In the genomic region with DNA sequence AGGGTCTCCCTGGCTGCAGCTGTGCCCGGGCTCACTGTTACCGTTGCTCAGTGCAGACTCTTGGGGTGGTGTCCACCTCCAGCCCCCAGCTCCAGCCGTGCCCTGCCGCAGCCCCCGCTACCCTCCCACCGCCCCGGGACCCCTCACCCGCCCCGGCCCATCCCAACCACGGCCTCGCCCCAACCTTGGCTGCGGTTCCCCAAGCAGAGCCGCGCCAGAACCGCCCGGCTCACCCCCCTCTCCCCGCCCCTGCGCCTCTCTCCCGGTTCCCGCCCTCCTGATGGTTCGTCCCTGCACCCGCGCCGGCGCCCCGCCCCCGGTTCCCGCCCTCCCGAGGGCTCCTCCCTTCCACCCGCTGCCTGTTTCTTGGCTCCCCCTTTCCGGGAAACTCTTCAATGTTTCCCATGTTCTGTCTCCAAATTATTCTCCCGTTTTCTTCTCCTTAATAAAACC, we compare ENCODE assay signal across 8 cellular contexts. TPM values are rescaled to one million over a fixed set of nuclear protein-coding genes. Genes with fewer than 3 reads are reported as not detected.
DNase-seq lines count a peak whose midpoint lies in the region; ATAC-seq, FAIRE-seq and TF ChIP-seq lines count a peak whose summit lies in the region.

No MANE protein-coding gene starts in this region.

- peaks cover 7% of the 10 kb centered on the region; the same call in 1 of the 2 replicates for H3K4me1 ChIP-seq in IMR-90 (ENCODE audit: control insufficient read depth, insufficient read depth, low read length)
- H3K4me1 ChIP-seq in SJCRH30: peaks cover 10% of the 10 kb centered on the region
- H3K4me1 ChIP-seq in adipocyte (ENCODE audit: control insufficient read depth, insufficient read depth, low read length): peaks cover 18% of the 10 kb centered on the region

- H2BK5ac ChIP-seq in IMR-90 (ENCODE audit: low read depth, low read length, poor library complexity, severe bottlenecking): peak overlapping the region; percentile 2

- H3K9me3 ChIP-seq in IMR-90 (ENCODE audit: control insufficient read depth, insufficient read depth, low read length) (no peaks in the 10 kb centered on the region), SJCRH30 (replicated peaks) (no peaks in the 10 kb centered on the region), adipocyte (ENCODE audit: control insufficient read depth, low read length) (no peaks in the 10 kb centered on the region)

- CTCF ChIA-PET in IMR-90 (lab: Yijun Ruan, JAX): no interaction called here

- TF ChIP-seq RAD21 in IMR-90 (IDR thresholded peaks at IDR 0.05; ENCODE audit: low read length): no peak

- H3K23ac ChIP-seq in IMR-90 (ENCODE audit: low read depth, low read length): peak overlapping the region; percentile 41

- H3K4me3 ChIP-seq in IMR-90 (ENCODE audit: insufficient read depth, low read depth, low read length) (peak overlapping the region; percentile 25), SJCRH30 (peak overlapping the region; percentile 54), adipocyte (ENCODE audit: low read length) (peak overlapping the region; percentile 75)

- H3K9ac ChIP-seq in IMR-90 (ENCODE audit: low read depth, low read length): peak overlapping the region; percentile 18; the same call in 1 of the 2 replicates
- H3K9ac ChIP-seq in adipocyte (ENCODE audit: low read length): peak overlapping the region; percentile 77

- H4K8ac ChIP-seq in IMR-90 (ENCODE audit: low read depth in 2 of 2, low read length in 2 of 2): peak overlapping the region; percentile 68 to 88; a peak in 3 of 4 replicates

- in situ Hi-C loops in IMR-90 (cut with MboI; ENCODE audit: low sequenced_read_pairs): no loop called here

- H2BK120ac ChIP-seq in IMR-90 (ENCODE audit: low read depth, low read length): peak overlapping the region; percentile 37; the same call in 1 of the 2 replicates

- H4K5ac ChIP-seq in IMR-90 (ENCODE audit: low read depth, low read length): peak overlapping the region; percentile 67

- ATAC-seq in IMR-90 (ENCODE audit: low read depth): peak; percentile 80
- peak; percentile 81 to 89 for ATAC-seq in left cardiac atrium
- no peak for ATAC-seq in HG02970 (IDR thresholded peaks at IDR 0.05; ENCODE audit: low FRiP score, unreplicated experiment)

- H2BK15ac ChIP-seq in IMR-90 (ENCODE audit: low read depth, low read length): no peak overlapping the region

- no peak overlapping the region for H3K56ac ChIP-seq in IMR-90 (ENCODE audit: extremely low read depth, insufficient read depth, low read length)

- FAIRE-seq in urothelium cell line (lab: Jason Lieb, UNC): no peak

- H3K4ac ChIP-seq in IMR-90 (ENCODE audit: low read depth, low read length): peak overlapping the region; percentile 33

- peak overlapping the region; percentile 82 for H3K4me2 ChIP-seq in IMR-90 (ENCODE audit: low read depth, low read length)

- dilution Hi-C loops in IMR-90 (cut with HindIII; ENCODE audit: low sequenced_read_pairs, unreplicated experiment): no loop called here

- DNase-seq in GM10266 (ENCODE audit: extremely low spot score) (peak; percentile 79), IMR-90 (peak; percentile 46), SJCRH30 (peak; percentile 81), adipocyte (ENCODE audit: low read depth) (peak; percentile 87), left cardiac atrium (peak; percentile 90), pons (ENCODE audit: low spot score) (peak; percentile 48), urothelium cell line (ENCODE audit: low spot score) (peak; percentile 84)

- no peak for TF ChIP-seq CTCF in GM10266 (IDR thresholded peaks at IDR 0.05; ENCODE audit: control insufficient read depth, insufficient read depth, low read depth, missing control alignments)
- no peak for TF ChIP-seq CTCF in IMR-90 (conservative IDR thresholded peaks at IDR 0.05; ENCODE audit: low read depth, low read length)

- H3K9me1 ChIP-seq in IMR-90 (ENCODE audit: insufficient read depth, low read length): peaks cover 10% of the 10 kb centered on the region

- H3K18ac ChIP-seq in IMR-90 (ENCODE audit: low read depth, low read length): no peak overlapping the region

- no peaks in the 10 kb centered on the region for H3K27me3 ChIP-seq in IMR-90 (ENCODE audit: control insufficient read depth, insufficient read depth, low read length)
- H3K27me3 ChIP-seq in SJCRH30: no peaks in the 10 kb centered on the region
- no peaks in the 10 kb centered on the region for H3K27me3 ChIP-seq in adipocyte (replicated peaks; ENCODE audit: control insufficient read depth, insufficient read depth, low read length)

- H3K36me3 ChIP-seq in IMR-90 (ENCODE audit: control insufficient read depth, insufficient read depth, low read length) (peaks cover 2% of the 10 kb centered on the region; the same call in 1 of the 2 replicates), SJCRH30 (no peaks in the 10 kb centered on the region), adipocyte (ENCODE audit: control insufficient read depth, insufficient read depth, low read length, severe bottlenecking) (no peaks in the 10 kb centered on the region)

- H3K27ac ChIP-seq in IMR-90 (ENCODE audit: insufficient read depth, low read length) (no peak overlapping the region), SJCRH30 (no peak overlapping the region)

- H2AK9ac ChIP-seq in IMR-90 (replicated peaks; ENCODE audit: low read depth, low read length, poor library complexity): no peak overlapping the region

- H4K20me1 ChIP-seq in IMR-90 (ENCODE audit: insufficient read depth, low read length): no peaks in the 10 kb centered on the region

- H2AK5ac ChIP-seq in IMR-90 (ENCODE audit: low read depth, low read length): peak overlapping the region; percentile 76

- TF ChIP-seq POLR2A in IMR-90 (IDR thresholded peaks at IDR 0.05; ENCODE audit: low read depth, low read length): no peak

- no TSS peak for BruUV-seq in IMR-90 (replicated peaks; lab: Mats Ljungman, UMichigan)

- intact Hi-C loops in IMR-90 (cut with micrococcal nuclease) (loop anchor here (5.0 kb wide), 2 partner anchors 38 to 178 kb away; no protein-coding TSS in a partner anchor), left cardiac atrium (cut with DNase I) (loop anchor here in 1 of 2 donors (5.0 kb wide), 1 partner anchor 33 kb away; no protein-coding TSS in a partner anchor)

- H2BK20ac ChIP-seq in IMR-90 (ENCODE audit: low read depth, low read length): no peak overlapping the region

- H4K91ac ChIP-seq in IMR-90 (ENCODE audit: insufficient read depth, low read depth, low read length): peak overlapping the region; percentile 50; the same call in 1 of the 2 replicates

- H3K79me1 ChIP-seq in IMR-90 (ENCODE audit: low read depth in 1 of 2, low read length in 2 of 2): peaks cover under 1 to 8% of the 10 kb centered on the region in 2 experiments; a peak in 2 of 4 replicates

- 0% methylated on average over 1 of the region's 32 CpGs; no CpG with 5 or more reads in 1 of the 2 experiments for WGBS in IMR-90 (ENCODE audit: extremely low coverage in 2 of 2, insufficient read length in 1 of 2), 2 experiments

- POLR2A ChIA-PET in IMR-90 (lab: Charles Lee; ENCODE audit: unreplicated experiment): no interaction called here

- peak overlapping the region; percentile 84 for H2AFZ ChIP-seq in IMR-90 (replicated peaks; ENCODE audit: low read length, poor library complexity)

- peak overlapping the region; percentile 69 for H3K14ac ChIP-seq in IMR-90 (replicated peaks; ENCODE audit: low read depth, low read length)

TF ChIP-seq in IMR-90, 13 proteins besides CTCF, POLR2A, EP300 and RAD21:
- no peak for TF ChIP-seq RFX5 (IDR thresholded peaks at IDR 0.05; ENCODE audit: low read depth, low read length)
- TF ChIP-seq RCOR1 (IDR thresholded peaks at IDR 0.05; ENCODE audit: insufficient replicate concordance, low read length): no peak
- no peak for TF ChIP-seq SMC3 (IDR thresholded peaks at IDR 0.05; ENCODE audit: low read depth, low read length)
- TF ChIP-seq USF2 (IDR thresholded peaks at IDR 0.05; ENCODE audit: low read depth, low read length): no peak
- no peak for TF ChIP-seq CHD1 (IDR thresholded peaks at IDR 0.05; ENCODE audit: low read depth, low read length)
- no peak for TF ChIP-seq MAFK (IDR thresholded peaks at IDR 0.05; ENCODE audit: low read depth, low read length)
- TF ChIP-seq MXI1 (IDR thresholded peaks at IDR 0.05; ENCODE audit: borderline replicate concordance, low read depth, low read length): no peak
- TF ChIP-seq FOS (IDR thresholded peaks at IDR 0.05; ENCODE audit: low read depth, low read length): no peak
- TF ChIP-seq MAZ (IDR thresholded peaks at IDR 0.05; ENCODE audit: borderline replicate concordance, low read depth, low read length): no peak; the same call in 1 of the 2 replicates
- no peak for TF ChIP-seq CEBPB (IDR thresholded peaks at IDR 0.05; ENCODE audit: low read depth, low read length)
- TF ChIP-seq ELK1 (IDR thresholded peaks at IDR 0.05; ENCODE audit: borderline replicate concordance, low read depth, low read length): no peak
- no peak for TF ChIP-seq BHLHE40 (IDR thresholded peaks at IDR 0.05; ENCODE audit: low read depth, low read length)
- no peak for TF ChIP-seq NFE2L2 (IDR thresholded peaks at IDR 0.05; ENCODE audit: low read depth, low read length)

RNA-seq across cellular contexts. Expression of gene ANKRD10, which starts 40.3 kb away (rescaled TPM):
- total RNA-seq in IMR-90 (2012; rRNA removed): 18.3 and 24.2 TPM in 2 replicates
- polyA plus RNA-seq in IMR-90 (2012; rRNA removed): 24.2 and 31.1 TPM in 2 replicates
- 7.4 and 11.9 TPM in 2 replicates for polyA plus RNA-seq in IMR-90 (2012; cell fraction: cytosol; rRNA removed)
- polyA plus RNA-seq in IMR-90 (2012; cell fraction: nucleus; rRNA removed; ENCODE audit: low replicate concordance): 105 and 271 TPM in 2 replicates
- 57.0 and 68.2 TPM in 2 replicates for total RNA-seq in SJCRH30 (2014; rRNA removed; shearing (Covaris generic))
- total RNA-seq in left cardiac atrium: 10 to 100 TPM; 48.7 to 78.7 TPM

Comparison
In these comparisons a context has a peak if more than half of its experiments do, and no peak if none do; other contexts are left out.
1. H3K4me3 ChIP-seq: peak in every context shown above with its lines; median percentile 75 in adipocyte; 54 in SJCRH30; 25 in IMR-90.